ENCODE assay signal across 9 cellular contexts in the genomic region with DNA sequence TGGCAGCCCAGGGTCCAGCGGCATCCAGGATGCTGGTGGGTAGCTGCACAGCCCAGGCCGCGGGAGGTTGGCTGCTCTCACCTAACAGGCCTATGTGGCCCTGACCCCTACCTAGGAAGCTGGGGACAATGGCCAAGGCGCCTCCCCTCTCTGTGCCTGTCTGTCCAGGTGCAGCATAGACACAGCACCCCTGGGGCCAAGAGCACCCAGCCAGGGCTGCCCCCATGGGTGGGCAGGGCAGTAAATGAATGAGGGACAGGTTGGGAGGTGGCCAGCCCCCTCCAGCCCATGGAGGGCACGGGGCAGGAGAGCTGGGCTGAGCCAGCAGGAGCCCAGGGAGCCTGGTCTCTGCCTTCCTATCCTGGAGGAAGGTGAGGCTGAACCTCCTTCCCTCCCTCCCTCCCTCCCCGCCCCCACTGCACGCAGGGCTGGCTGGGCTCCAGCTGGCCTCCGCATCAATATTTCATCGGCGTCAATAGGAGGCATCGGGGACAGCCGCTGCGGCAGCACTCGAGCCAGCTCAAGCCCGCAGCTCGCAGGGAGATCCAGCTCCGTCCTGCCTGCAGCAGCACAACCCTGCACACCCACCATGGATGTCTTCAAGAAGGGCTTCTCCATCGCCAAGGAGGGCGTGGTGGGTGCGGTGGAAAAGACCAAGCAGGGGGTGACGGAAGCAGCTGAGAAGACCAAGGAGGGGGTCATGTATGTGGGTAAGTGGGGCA. TPM values are rescaled to one million over a fixed set of nuclear protein-coding genes. Genes with fewer than 3 reads are reported as not detected.
DNase-seq lines count a peak whose midpoint lies in the region; ATAC-seq and TF ChIP-seq lines count a peak whose summit lies in the region.
"Had no signal": no experiment of that assay in that cellular context is flagged by ENCODE, and none has a peak within 500 bp of the region (broad histone marks: within the 10 kb centered on the region; RNA-seq: fewer than 3 reads in every experiment).

A gene (plus strand): TSS at position 491 of the 722 bp plus-strand sequence. CDS start 99 bp downstream, at position 590.

- ATAC-seq in body of pancreas (no peak), GM19395 (IDR thresholded peaks at IDR 0.05; ENCODE audit: unreplicated experiment) (no peak), GM18870 (IDR thresholded peaks at IDR 0.05; ENCODE audit: unreplicated experiment) (no peak)
- ATAC-seq: activated CD8-positive, alpha-beta T cell treated with anti-CD3 and anti-CD28 coated beads for 36 hours had no signal

- no peak within 1 kb of the TSS for H3K4me3 Mint-ChIP-seq in activated naive CD4-positive, alpha-beta T cell treated with anti-CD3 and anti-CD28 coated beads, Interleukin-2, amount 10 ng/mL, durations not matched to agents 7 days and 5 days
- H3K4me3 Mint-ChIP-seq: activated CD8-positive, alpha-beta T cell treated with anti-CD3 and anti-CD28 coated beads for 36 hours had no signal

- H3K4me1 ChIP-seq in HUES64 (ENCODE audit: insufficient read depth, low read length) (peaks cover 47% of the 10 kb centered on the region), body of pancreas (peaks cover 21% of the 10 kb centered on the region), stomach (peaks cover 22 to 61% (median 45%) of the 10 kb centered on the region in 4 donors)

- H3K4me3 ChIP-seq in HUES64 (ENCODE audit: low read length) (no peak within 1 kb of the TSS), body of pancreas (no peak within 1 kb of the TSS), stomach (peak within 1 kb of the TSS; percentile 14 to 39 (median 30))

- H3K27ac Mint-ChIP-seq in activated naive CD4-positive, alpha-beta T cell treated with anti-CD3 and anti-CD28 coated beads, Interleukin-2, amount 10 ng/mL, durations not matched to agents 7 days and 5 days = no peak within 1 kb of the TSS
- H3K27ac Mint-ChIP-seq: activated CD8-positive, alpha-beta T cell treated with anti-CD3 and anti-CD28 coated beads for 36 hours had no signal

- H3K9me3 ChIP-seq in HUES64 (ENCODE audit: insufficient read depth, low read depth, low read length) (no peaks in the 10 kb centered on the region), body of pancreas (no peaks in the 10 kb centered on the region), stomach (no peaks in the 10 kb centered on the region)

- TF ChIP-seq POLR2A in body of pancreas (IDR thresholded peaks at IDR 0.05) (no peak), stomach (IDR thresholded peaks at IDR 0.05) (no peak)

- peaks cover 4% of the 10 kb centered on the region for H3K27me3 Mint-ChIP-seq in activated naive CD4-positive, alpha-beta T cell treated with anti-CD3 and anti-CD28 coated beads, Interleukin-2, amount 10 ng/mL, durations not matched to agents 7 days and 5 days
- H3K27me3 Mint-ChIP-seq: activated CD8-positive, alpha-beta T cell treated with anti-CD3 and anti-CD28 coated beads for 36 hours had no signal

- no peaks in the 10 kb centered on the region for H3K27me3 ChIP-seq in HUES64 (ENCODE audit: insufficient read depth, low read length)
- H3K27me3 ChIP-seq in body of pancreas = no peaks in the 10 kb centered on the region
- H3K27me3 ChIP-seq in layer of hippocampus (ENCODE audit: control insufficient read depth, insufficient read depth, low read length) = no peaks in the 10 kb centered on the region
- no peaks in the 10 kb centered on the region for H3K27me3 ChIP-seq in stomach

- peak in 2 of 4 donors; percentile 39 to 55 for DNase-seq in body of pancreas
- DNase-seq in stomach = peak; percentile 51
- no peak for DNase-seq in cerebellum (ENCODE audit: low spot score)
- no peak for DNase-seq in activated naive CD4-positive, alpha-beta T cell treated with anti-CD3 and anti-CD28 coated beads, Interleukin-2, amount 10 ng/mL, durations not matched to agents 7 days and 5 days
- DNase-seq: activated CD8-positive, alpha-beta T cell treated with anti-CD3 and anti-CD28 coated beads for 36 hours had no signal

- no peak for TF ChIP-seq CTCF in body of pancreas (IDR thresholded peaks at IDR 0.05)
- no peak for TF ChIP-seq CTCF in stomach (IDR thresholded peaks at IDR 0.05)

- intact Hi-C loops in body of pancreas (cut with DNase I) = no loop called here
- intact Hi-C loops in stomach (cut with DNase I; ENCODE audit: low total_unique reads) = no loop called here

- TF ChIP-seq EP300 in stomach (IDR thresholded peaks at IDR 0.05) = no peak

- CTCF ChIA-PET in activated naive CD4-positive, alpha-beta T cell treated with anti-CD3 and anti-CD28 coated beads, Interleukin-2, amount 10 ng/mL, durations not matched to agents 7 days and 5 days (lab: Charles Lee) = interaction anchor here (0.6 to 1.6 kb wide), 2 partner anchors 11 to 191 kb away, joined by 3 to 6 read pairs; no protein-coding TSS in a partner anchor

- no peaks in the 10 kb centered on the region for H3K36me3 ChIP-seq in HUES64 (ENCODE audit: insufficient read depth, low read length)
- H3K36me3 ChIP-seq in body of pancreas (replicated peaks in 1 of 2; ENCODE audit: insufficient read depth in 1 of 2, low read depth in 2 of 2) = no peaks in the 10 kb centered on the region
- no peaks in the 10 kb centered on the region for H3K36me3 ChIP-seq in stomach

- H3K27ac ChIP-seq in HUES64 (ENCODE audit: low read depth, low read length) (0 out of 2 replicates have a peak within 1 kb of the TSS, but pooled peaks have one; percentile 21), body of pancreas (peak within 1 kb of the TSS in 3 of 4 donors; percentile 28 to 49 (median 33)), layer of hippocampus (ENCODE audit: low read depth, low read length) (peak within 1 kb of the TSS; percentile 70), stomach (peak within 1 kb of the TSS; percentile 38 to 82 (median 74))

- H3K9ac ChIP-seq in HUES64 (ENCODE audit: low read depth, low read length) = 0 out of 2 replicates have a peak within 1 kb of the TSS, but pooled peaks have one; percentile 14

- H3K36me3 Mint-ChIP-seq in activated naive CD4-positive, alpha-beta T cell treated with anti-CD3 and anti-CD28 coated beads, Interleukin-2, amount 10 ng/mL, durations not matched to agents 7 days and 5 days = peaks cover 1% of the 10 kb centered on the region

- peaks cover 2% of the 10 kb centered on the region for H3K9me3 Mint-ChIP-seq in activated naive CD4-positive, alpha-beta T cell treated with anti-CD3 and anti-CD28 coated beads, Interleukin-2, amount 10 ng/mL, durations not matched to agents 7 days and 5 days

- WGBS in HUES64 = 67% methylated on average over 21 of the region's 21 CpGs
- 31 to 49% methylated on average over 5 to 21 of the region's 21 CpGs for WGBS in body of pancreas, 2 donors
- 18 to 41% (median 28%) methylated on average over 11 to 21 of the region's 21 CpGs for WGBS in stomach, 5 donors

- H3K4me1 Mint-ChIP-seq in activated naive CD4-positive, alpha-beta T cell treated with anti-CD3 and anti-CD28 coated beads, Interleukin-2, amount 10 ng/mL, durations not matched to agents 7 days and 5 days = peaks cover 8% of the 10 kb centered on the region

RNA-seq across cellular contexts. Expression of the gene that starts here (rescaled TPM):
- 8.2 TPM for polyA plus RNA-seq in HUES64 (2013, experiment 1 of 2)
- 10.6 TPM for polyA plus RNA-seq in HUES64 (2013, experiment 2 of 2)
- total RNA-seq in body of pancreas (1 to 10 TPM; 2.6 to 3.0 TPM), stomach (1 to 10 TPM in 4 of 5 donors, not detected in 1; 3.8 to 7.6 (median 5.6) TPM), cerebellum (8.9 TPM)
- polyA plus RNA-seq in stomach = 10 to 100 TPM; 10.9 to 59.6 (median 26.4) TPM
- total RNA-seq: activated CD8-positive, alpha-beta T cell treated with anti-CD3 and anti-CD28 coated beads for 36 hours had no signal

Comparison
In these comparisons a context has a peak if more than half of its experiments do, and no peak if none do; other contexts are left out.
1. H3K27ac ChIP-seq: peak in every context shown above with its lines; median percentile 74 in stomach; 70 in layer of hippocampus; 33 in body of pancreas; 21 in HUES64.
2. H3K4me3 ChIP-seq: peak in stomach (4 of 4); none in HUES64 (single experiment) and body of pancreas (0 of 2).